8 cellular contexts compared by ENCODE assay signal in the genomic region with DNA sequence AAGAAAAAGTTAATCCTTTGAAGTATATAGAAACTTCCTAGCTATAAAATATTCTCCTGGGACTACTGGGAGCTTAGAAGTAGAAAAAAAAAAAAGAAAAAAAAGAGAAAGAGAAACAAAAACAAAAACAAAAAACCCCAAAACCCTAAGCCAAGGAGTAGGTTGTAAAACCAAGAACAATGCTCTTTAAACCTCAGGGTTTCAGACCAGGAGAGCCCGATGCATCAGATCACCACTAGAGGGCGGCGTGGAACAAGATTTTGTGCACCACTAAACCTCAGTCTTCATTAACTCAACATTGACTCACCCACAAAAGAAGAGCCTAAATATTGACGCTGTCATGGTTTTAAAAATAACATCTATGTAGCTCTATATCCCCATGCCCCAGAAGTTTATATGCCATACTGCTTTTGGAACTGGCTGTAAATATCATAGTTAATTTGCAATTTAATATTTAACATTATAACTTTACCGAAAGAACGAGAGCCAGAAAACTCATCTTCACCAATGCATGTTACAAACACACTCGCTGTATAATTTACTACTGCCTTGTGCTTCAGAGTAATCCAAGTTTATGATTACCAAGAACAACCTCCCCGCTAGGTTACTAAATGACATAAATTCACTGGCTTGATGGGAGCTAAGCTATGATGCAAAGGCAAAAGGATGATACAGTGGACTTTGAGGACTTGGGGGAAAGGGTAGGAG. TPM values are rescaled to one million over a fixed set of nuclear protein-coding genes. Genes with fewer than 3 reads are reported as not detected.
A peak's percentile ranks its signal among the peaks of the same experiment; 100 is the strongest.
DNase-seq lines count a peak whose midpoint lies in the region; ATAC-seq lines count a peak whose summit lies in the region.

No MANE protein-coding gene starts in this region.

- ATAC-seq in GM19324 (IDR thresholded peaks at IDR 0.05; ENCODE audit: low FRiP score, unreplicated experiment): peak; percentile 84
- ATAC-seq in HG03520 (IDR thresholded peaks at IDR 0.05; ENCODE audit: unreplicated experiment): peak; percentile 76

- peak; percentile 85 for DNase-seq in CD1c-positive myeloid dendritic cell (ENCODE audit: extremely low spot score)
- DNase-seq in NCI-H748 treated with DMSO at 0.1 percent for 48 hours (lab: John Stamatoyannopoulos, UW): peak; percentile 83
- DNase-seq in activated CD4-positive, alpha-beta T cell treated with anti-CD3 and anti-CD28 coated beads, Interleukin-2, amount 50 U/mL, for 4 hours: peak; percentile 87 to 89
- peak; percentile 79 for DNase-seq in effector CD4-positive, alpha-beta T cell
- DNase-seq in lung microvascular endothelial cell (ENCODE audit: low read depth in 2 of 2): peak; percentile 76 to 78
- peak; percentile 82 for DNase-seq in stimulated activated CD8-positive, alpha-beta memory T cell treated with anti-CD3 and anti-CD28 coated beads, Interleukin-15, amount 100 ng/mL, for 1 hour (ENCODE audit: low read depth)

RNA-seq across cellular contexts. Expression of gene MCUR1, which starts 19.2 kb away (rescaled TPM):
- total RNA-seq in lung microvascular endothelial cell: 5.2 and 6.5 TPM in 2 replicates

Comparison
In these comparisons a context has a peak if more than half of its experiments do, and no peak if none do; other contexts are left out.
1. Peak in every context shown above with its lines: DNase-seq and ATAC-seq.